In genomic region chr16:88926374-88926990, GRCh38 we compare ENCODE assay signal across 20 cellular contexts. TPM values are rescaled to one million over a fixed set of nuclear protein-coding genes. Genes with fewer than 3 reads are reported as not detected.
DNase-seq lines count a peak whose midpoint lies in the region; ATAC-seq and TF ChIP-seq lines count a peak whose summit lies in the region.
"Had no signal": no experiment of that assay in that cellular context is flagged by ENCODE, and none has a peak within 500 bp of the region (broad histone marks: within the 10 kb centered on the region; RNA-seq: fewer than 3 reads in every experiment).

No MANE protein-coding gene starts in this region.

- 0 out of 2 replicates have a peak, but pooled peaks cover 8% of the 10 kb centered on the region for H3K4me1 ChIP-seq in GM23248 (ENCODE audit: insufficient read depth)
- H3K4me1 ChIP-seq in BE2C = peaks cover 2% of the 10 kb centered on the region; the same call in 1 of the 2 replicates
- peaks cover 13% of the 10 kb centered on the region for H3K4me1 ChIP-seq in colonic mucosa

- TF ChIP-seq POLR2A in NB4 (IDR thresholded peaks at IDR 0.05; ENCODE audit: extremely low read depth, insufficient read length) = no peak

- H3K9me3 Mint-ChIP-seq in stimulated activated memory B cell treated with anti-CD40 and anti-IgM and Interleukin-4, amounts not matched to agents 10 μg/mL and 1 μg/mL and 100 μg/mL, for 72 hours = no peaks in the 10 kb centered on the region
- H3K9me3 Mint-ChIP-seq: activated T-helper 17 cell treated with anti-CD3 and anti-CD28 coated beads, Interleukin-2, amount 50 U/mL, for 72 hours had no signal

- TF ChIP-seq CTCF in NB4 (IDR thresholded peaks at IDR 0.05; ENCODE audit: low read depth, low read length) (no peak), brain microvascular endothelial cell (IDR thresholded peaks at IDR 0.05; ENCODE audit: low read depth, low read length, missing control alignments) (no peak), BE2C (IDR thresholded peaks at IDR 0.05; ENCODE audit: low read depth, low read length) (no peak), colonic mucosa (IDR thresholded peaks at IDR 0.05) (no peak)

- in situ Hi-C loops in GM23248 (cut with MboI) = no loop called here
- in situ Hi-C loops in brain microvascular endothelial cell (cut with HindIII; ENCODE audit: low pct_ligation_motif_present, low sequenced_read_pairs) = no loop called here

- no peak overlapping the region for H3K4me3 Mint-ChIP-seq in stimulated activated memory B cell treated with anti-CD40 and anti-IgM and Interleukin-4, amounts not matched to agents 10 μg/mL and 1 μg/mL and 100 μg/mL, for 72 hours
- H3K4me3 Mint-ChIP-seq: activated CD8-positive, alpha-beta memory T cell treated with anti-CD3 and anti-CD28 coated beads, Interleukin-2, amount 10 ng/mL, durations not matched to agents 7 days and 5 days; activated T-helper 17 cell treated with anti-CD3 and anti-CD28 coated beads, Interleukin-2, amount 50 U/mL, for 72 hours; naive thymus-derived CD4-positive, alpha-beta T cell had no signal

- H3K4me1 Mint-ChIP-seq in stimulated activated memory B cell treated with anti-CD40 and anti-IgM and Interleukin-4, amounts not matched to agents 10 μg/mL and 1 μg/mL and 100 μg/mL, for 72 hours = peaks cover 76% of the 10 kb centered on the region
- H3K4me1 Mint-ChIP-seq: activated CD8-positive, alpha-beta memory T cell treated with anti-CD3 and anti-CD28 coated beads, Interleukin-2, amount 10 ng/mL, durations not matched to agents 7 days and 5 days; activated T-helper 17 cell treated with anti-CD3 and anti-CD28 coated beads, Interleukin-2, amount 50 U/mL, for 72 hours had no signal

- no peak for ATAC-seq in stimulated activated memory B cell treated with anti-CD40 and anti-IgM and Interleukin-4, amounts not matched to agents 10 μg/mL and 1 μg/mL and 100 μg/mL, for 72 hours
- ATAC-seq: activated CD8-positive, alpha-beta memory T cell treated with anti-CD3 and anti-CD28 coated beads, Interleukin-2, amount 10 ng/mL, durations not matched to agents 7 days and 5 days; activated T-helper 17 cell treated with anti-CD3 and anti-CD28 coated beads, Interleukin-2, amount 50 U/mL, for 72 hours; naive thymus-derived CD4-positive, alpha-beta T cell had no signal

- H3K27me3 ChIP-seq in GM23248 (replicated peaks; ENCODE audit: insufficient read depth) = no peaks in the 10 kb centered on the region
- H3K27me3 ChIP-seq in brain microvascular endothelial cell (replicated peaks) = peaks cover 10% of the 10 kb centered on the region
- peaks cover 58% of the 10 kb centered on the region for H3K27me3 ChIP-seq in BE2C
- no peaks in the 10 kb centered on the region for H3K27me3 ChIP-seq in colonic mucosa

- H3K27ac Mint-ChIP-seq in stimulated activated memory B cell treated with anti-CD40 and anti-IgM and Interleukin-4, amounts not matched to agents 10 μg/mL and 1 μg/mL and 100 μg/mL, for 72 hours = peak overlapping the region; percentile 48
- H3K27ac Mint-ChIP-seq: activated CD8-positive, alpha-beta memory T cell treated with anti-CD3 and anti-CD28 coated beads, Interleukin-2, amount 10 ng/mL, durations not matched to agents 7 days and 5 days; activated T-helper 17 cell treated with anti-CD3 and anti-CD28 coated beads, Interleukin-2, amount 50 U/mL, for 72 hours; naive thymus-derived CD4-positive, alpha-beta T cell had no signal

- H3K4me3 ChIP-seq in GM23248 (no peak overlapping the region), NB4 (ENCODE audit: low read depth, low read length) (no peak overlapping the region), brain microvascular endothelial cell (ENCODE audit: low read depth, low read length) (no peak overlapping the region), BE2C (ENCODE audit: low read depth, low read length) (no peak overlapping the region), colonic mucosa (no peak overlapping the region)
- H3K4me3 ChIP-seq: esophagus muscularis mucosa, lung, SJSA1 had no signal

- H2AFZ ChIP-seq in GM23248 = no peak overlapping the region

- H3K79me2 ChIP-seq in GM23248 (ENCODE audit: insufficient read depth) = no peaks in the 10 kb centered on the region

- peaks cover 7% of the 10 kb centered on the region for H3K36me3 Mint-ChIP-seq in stimulated activated memory B cell treated with anti-CD40 and anti-IgM and Interleukin-4, amounts not matched to agents 10 μg/mL and 1 μg/mL and 100 μg/mL, for 72 hours
- H3K36me3 Mint-ChIP-seq: activated CD8-positive, alpha-beta memory T cell treated with anti-CD3 and anti-CD28 coated beads, Interleukin-2, amount 10 ng/mL, durations not matched to agents 7 days and 5 days; naive thymus-derived CD4-positive, alpha-beta T cell had no signal

- H3K36me3 ChIP-seq in GM23248 (ENCODE audit: low read depth) (no peaks in the 10 kb centered on the region), brain microvascular endothelial cell (replicated peaks) (no peaks in the 10 kb centered on the region), BE2C (no peaks in the 10 kb centered on the region), colonic mucosa (no peaks in the 10 kb centered on the region)
- H3K36me3 ChIP-seq: esophagus muscularis mucosa, SJSA1 had no signal

- H3K27ac ChIP-seq in GM23248 (no peak overlapping the region), brain microvascular endothelial cell (no peak overlapping the region), colonic mucosa (no peak overlapping the region)
- H3K27ac ChIP-seq: esophagus muscularis mucosa, SJSA1 had no signal

- H3K9ac ChIP-seq in GM23248 = no peak overlapping the region
- H3K9ac ChIP-seq in colonic mucosa (ENCODE audit: low read depth in 2 of 2, low read length in 2 of 2) = no peak overlapping the region

- no peak overlapping the region for H3K4me2 ChIP-seq in GM23248 (ENCODE audit: unreplicated experiment)

- H4K20me1 ChIP-seq in GM23248 (ENCODE audit: insufficient read depth) = no peaks in the 10 kb centered on the region

- no peaks in the 10 kb centered on the region for H3K27me3 Mint-ChIP-seq in stimulated activated memory B cell treated with anti-CD40 and anti-IgM and Interleukin-4, amounts not matched to agents 10 μg/mL and 1 μg/mL and 100 μg/mL, for 72 hours
- H3K27me3 Mint-ChIP-seq: activated CD8-positive, alpha-beta memory T cell treated with anti-CD3 and anti-CD28 coated beads, Interleukin-2, amount 10 ng/mL, durations not matched to agents 7 days and 5 days; activated T-helper 17 cell treated with anti-CD3 and anti-CD28 coated beads, Interleukin-2, amount 50 U/mL, for 72 hours; naive thymus-derived CD4-positive, alpha-beta T cell had no signal

- DNase-seq in GM23248 (peak; percentile 24), NB4 (ENCODE audit: low read depth) (peak; percentile 42), brain microvascular endothelial cell (peak; percentile 40), BE2C (no peak), NCI-H2081 treated with DMSO at 0.1 percent for 48 hours (lab: John Stamatoyannopoulos, UW) (no peak), colonic mucosa (no peak)
- DNase-seq: activated CD4-positive, alpha-beta T cell treated with anti-CD3 and anti-CD28 coated beads for 1 hour; activated CD8-positive, alpha-beta memory T cell treated with anti-CD3 and anti-CD28 coated beads, Interleukin-2, amount 10 ng/mL, durations not matched to agents 7 days and 5 days; DMS 273 treated with DMSO at 0.1 percent for 48 hours; glutamatergic neuron; naive thymus-derived CD4-positive, alpha-beta T cell; NCI-H2029 treated with DMSO at 0.1 percent for 48 hours; NCI-H510A treated with DMSO at 0.1 percent for 48 hours; stimulated activated CD4-positive, alpha-beta T cell treated with anti-CD3 and anti-CD28 coated beads, Interleukin-4, amount 100 ng/mL, for 1 hour had no signal

- 75 to 76% methylated on average over 13 to 27 of the region's 27 CpGs for WGBS in GM23248 (ENCODE audit: low coverage in 1 of 2, low lambda C conversion rate in 2 of 2, missing lambda C conversion rate in 2 of 2), 2 experiments

- H3F3A ChIP-seq in GM23248 (ENCODE audit: insufficient read depth) = no peaks in the 10 kb centered on the region

- intact Hi-C loops in colonic mucosa (cut with DNase I) = no loop called here

- H3K9me3 ChIP-seq in GM23248 (ENCODE audit: low read depth) (no peaks in the 10 kb centered on the region), BE2C (no peaks in the 10 kb centered on the region), colonic mucosa (no peaks in the 10 kb centered on the region)
- H3K9me3 ChIP-seq: esophagus muscularis mucosa, SJSA1 had no signal

- H3K9me2 ChIP-seq in GM23248 (ENCODE audit: insufficient read depth) = no peaks in the 10 kb centered on the region

RNA-seq across cellular contexts. Expression of gene CBFA2T3, which starts 50.5 kb away (rescaled TPM):
- total RNA-seq in GM23248 (2014; rRNA removed; shearing (Covaris generic)) = not detected in 2 replicates
- polyA plus RNA-seq in GM23248 (2016; fragmentation: Nextera tagmentation; extraction: Ambion mirVana) = 0.08 TPM in 1 of 2 replicates, not detected in the other
- polyA plus RNA-seq in BE2C (2012; ENCODE audit: insufficient read depth, insufficient read length, low read depth) = not detected
- 10 to 100 TPM; 10.1 to 10.5 TPM for total RNA-seq in colonic mucosa
- total RNA-seq: SJSA1 had no signal
- polyA plus RNA-seq: BJ had no signal

Comparison
In these comparisons a context has a peak if more than half of its experiments do, and no peak if none do; other contexts are left out.
1. DNase-seq: peak in GM23248 (single experiment), NB4 (single experiment) and brain microvascular endothelial cell (single experiment); none in BE2C (single experiment), NCI-H2081 treated with DMSO at 0.1 percent for 48 hours (single experiment) and colonic mucosa (single experiment).
2. RNA of gene CBFA2T3, which starts 50.5 kb away (total RNA-seq): 10.1 to 10.5 TPM in colonic mucosa; not detected in GM23248; every median in the first group is over 10 times any median in the second.